Comparison of ENCODE assay signal across 17 cellular contexts in genomic region chr13:80529734-80530133, GRCh38.
DNase-seq lines count a peak whose midpoint lies in the region; TF ChIP-seq lines count a peak whose summit lies in the region.
"Had no signal": no experiment of that assay in that cellular context is flagged by ENCODE, and none has a peak within 500 bp of the region (broad histone marks: within the 10 kb centered on the region; RNA-seq: fewer than 3 reads in every experiment).

No MANE protein-coding gene starts in this region.

- H3K4me3 ChIP-seq in fibroblast of mammary gland (ENCODE audit: control insufficient read depth, low read depth, low read length) (no peak overlapping the region), skeletal muscle satellite cell (ENCODE audit: low read length) (no peak overlapping the region)

- DNase-seq in DMS53 (lab: John Stamatoyannopoulos, UW) = peak; percentile 0
- no peak for DNase-seq in DMS53 treated with DMSO at 0.1 percent for 48 hours (lab: John Stamatoyannopoulos, UW; ENCODE audit: unreplicated experiment)
- peak; percentile 29 for DNase-seq in astrocyte of the hippocampus (ENCODE audit: low read depth, low spot score)
- DNase-seq in fibroblast of mammary gland (ENCODE audit: low read depth) = peak; percentile 75
- DNase-seq in mucosa of gallbladder (ENCODE audit: low spot score) = no peak
- DNase-seq in NCI-H2171 (lab: John Stamatoyannopoulos, UW) = no peak
- no peak for DNase-seq in 8988T
- DNase-seq: C1 segment of cervical spinal cord, COR-L47, DMS79, HFFc6, NCI-H1105 treated with DMSO at 0.1 percent for 48 hours, NCI-H187, NCI-H446 treated with DMSO at 0.1 percent for 48 hours, NCI-H774, SHP77 treated with DMSO at 0.1 percent for 48 hours had no signal

- peak overlapping the region; percentile 58 for H3K4me2 ChIP-seq in skeletal muscle satellite cell (ENCODE audit: low read length)

- H3K9me3 ChIP-seq in skeletal muscle satellite cell (replicated peaks; ENCODE audit: low read length) = peaks cover 6% of the 10 kb centered on the region

- H3K36me3 ChIP-seq in skeletal muscle satellite cell (ENCODE audit: insufficient read depth, low read length) = no peaks in the 10 kb centered on the region

- peaks cover 23% of the 10 kb centered on the region for H3K4me1 ChIP-seq in skeletal muscle satellite cell (ENCODE audit: control insufficient read depth, insufficient read depth, low read length)

- H3K27me3 ChIP-seq in skeletal muscle satellite cell (ENCODE audit: control insufficient read depth, insufficient read depth, low read length) = no peaks in the 10 kb centered on the region

- no peak for TF ChIP-seq CTCF in fibroblast of mammary gland (conservative IDR thresholded peaks at IDR 0.05; ENCODE audit: control insufficient read depth, insufficient read depth, low read depth, low read length)

- H3K9ac ChIP-seq in skeletal muscle satellite cell (ENCODE audit: low read depth, low read length) = no peak overlapping the region

Comparison
In these comparisons a context has a peak if more than half of its experiments do, and no peak if none do; other contexts are left out.
1. DNase-seq: peak in DMS53 (single experiment), astrocyte of the hippocampus (single experiment) and fibroblast of mammary gland (single experiment); none in DMS53 treated with DMSO at 0.1 percent for 48 hours (single experiment), mucosa of gallbladder (single experiment), NCI-H2171 (single experiment) and 8988T (single experiment).